Comparison of ENCODE assay signal across 24 cellular contexts in the genomic region with DNA sequence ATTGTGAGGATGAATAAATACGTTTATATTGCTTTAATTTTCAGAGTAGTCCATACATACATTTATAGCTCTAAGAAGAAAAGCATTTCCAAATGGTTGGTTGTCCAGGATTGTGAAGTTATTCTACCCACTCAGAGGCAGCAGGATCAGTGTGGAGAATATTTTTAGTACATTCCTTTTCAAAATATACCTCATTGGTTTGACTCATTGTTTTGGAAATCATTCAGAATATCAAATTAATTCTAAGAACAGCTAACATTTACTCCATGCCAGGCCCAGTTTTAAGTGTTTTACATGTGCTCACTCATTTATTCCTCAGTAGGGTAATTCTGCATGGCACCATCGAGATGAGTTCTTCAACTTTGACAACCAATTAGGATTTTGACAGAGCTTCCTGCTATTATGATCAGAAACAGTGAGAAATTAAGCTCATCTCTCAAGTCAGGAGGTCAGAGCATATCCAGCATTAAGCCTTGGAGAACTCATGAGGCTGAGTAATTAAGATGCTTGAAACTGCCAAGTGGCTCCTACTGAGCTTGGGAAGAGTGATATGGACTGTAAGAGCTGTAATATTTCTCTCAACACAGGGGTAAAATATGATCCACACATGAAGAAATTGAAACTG.
DNase-seq lines count a peak whose midpoint lies in the region; ATAC-seq and TF ChIP-seq lines count a peak whose summit lies in the region.
"Had no signal": no experiment of that assay in that cellular context is flagged by ENCODE, and none has a peak within 500 bp of the region (broad histone marks: within the 10 kb centered on the region; RNA-seq: fewer than 3 reads in every experiment).

No MANE protein-coding gene starts in this region.

- H3K27ac ChIP-seq in fibroblast of lung (ENCODE audit: insufficient read depth, low read length): no peak overlapping the region
- no peak overlapping the region for H3K27ac ChIP-seq in left lung
- no peak overlapping the region for H3K27ac ChIP-seq in OCI-LY7 (ENCODE audit: low read depth, low read length, poor library complexity, severe bottlenecking)
- H3K27ac ChIP-seq: BLaER1, brain microvascular endothelial cell, neutrophil, PC-9, prostate gland, upper lobe of left lung had no signal

- no peaks in the 10 kb centered on the region for H3K27me3 ChIP-seq in fibroblast of lung (ENCODE audit: control insufficient read depth, insufficient read depth, low read length)
- no peaks in the 10 kb centered on the region for H3K27me3 ChIP-seq in left lung
- H3K27me3 ChIP-seq: BLaER1, brain microvascular endothelial cell, neutrophil, upper lobe of left lung had no signal

- peaks cover 4% of the 10 kb centered on the region; the same call in 1 of the 2 replicates for H3K9me2 ChIP-seq in OCI-LY7 (ENCODE audit: insufficient read depth, low read length)

- no peak overlapping the region for H2AFZ ChIP-seq in fibroblast of lung (ENCODE audit: low read length)
- no peak overlapping the region for H2AFZ ChIP-seq in OCI-LY7 (ENCODE audit: low read length)
- H2AFZ ChIP-seq: PC-9 had no signal

- no peak overlapping the region for H3K4me3 ChIP-seq in fibroblast of lung (replicated peaks in 1 of 4; ENCODE audit: control extremely low read depth in 1 of 4, insufficient read depth in 1 of 4, low read depth in 3 of 4, low read length in 4 of 4)
- no peak overlapping the region for H3K4me3 ChIP-seq in retinal pigment epithelial cell (ENCODE audit: low read length)
- no peak overlapping the region for H3K4me3 ChIP-seq in left lung
- H3K4me3 ChIP-seq in OCI-LY7 (ENCODE audit: low read depth, low read length, poor library complexity, severe bottlenecking): no peak overlapping the region
- H3K4me3 ChIP-seq: BLaER1, PC-9, prostate gland, upper lobe of left lung had no signal

- TF ChIP-seq CTCF in fibroblast of lung (conservative IDR thresholded peaks at IDR 0.05 in 1 of 2, IDR thresholded peaks at IDR 0.05 in 1 of 2; ENCODE audit: low read depth in 1 of 2, low read length in 2 of 2) (no peak), retinal pigment epithelial cell (conservative IDR thresholded peaks at IDR 0.05; ENCODE audit: low read depth, low read length) (no peak), left lung (IDR thresholded peaks at IDR 0.05) (no peak), OCI-LY7 (conservative IDR thresholded peaks at IDR 0.05; ENCODE audit: low read length) (no peak)

- POLR2A ChIA-PET in OCI-LY7 (lab: Charles Lee): interaction anchor here (0.7 kb wide), 1 partner anchor 501 kb away, joined by 3 read pairs; no protein-coding TSS in a partner anchor

- no peaks in the 10 kb centered on the region for H3K9me3 ChIP-seq in fibroblast of lung (ENCODE audit: control insufficient read depth, insufficient read depth, low read depth, low read length)
- no peaks in the 10 kb centered on the region for H3K9me3 ChIP-seq in left lung
- H3K9me3 ChIP-seq in OCI-LY7 (ENCODE audit: low read length): no peaks in the 10 kb centered on the region
- H3K9me3 ChIP-seq: BLaER1, neutrophil, prostate gland had no signal

- no peaks in the 10 kb centered on the region for H4K20me1 ChIP-seq in fibroblast of lung (ENCODE audit: control insufficient read depth, extremely low read depth, insufficient read depth, low read length)
- H4K20me1 ChIP-seq in OCI-LY7 (ENCODE audit: insufficient read depth, low read length): no peaks in the 10 kb centered on the region
- H4K20me1 ChIP-seq: BLaER1 had no signal

- H3K9ac ChIP-seq in fibroblast of lung (ENCODE audit: insufficient read depth, low read length): no peak overlapping the region
- H3K9ac ChIP-seq: BLaER1 had no signal

- intact Hi-C loops in left lung (cut with DNase I): no loop called here
- intact Hi-C loops in OCI-LY7 (cut with micrococcal nuclease; ENCODE audit: unreplicated experiment): no loop called here

- DNase-seq in GM03348 (ENCODE audit: low spot score) (peak; percentile 11), NCI-H69 (lab: John Stamatoyannopoulos, UW) (peak; percentile 14), fibroblast of lung (ENCODE audit: low read depth in 2 of 2) (peak; percentile 35 to 54), retinal pigment epithelial cell (ENCODE audit: low read depth) (peak; percentile 72), left lung (no peak), OCI-LY7 (ENCODE audit: low spot score) (no peak), globus pallidus (ENCODE audit: low spot score) (no peak)
- DNase-seq in stimulated activated CD4-positive, alpha-beta T cell treated with anti-CD3 and anti-CD28 coated beads, Interleukin-1b, Interleukin-23, amount 100 ng/mL, for 48 hours: no peak
- DNase-seq: activated CD4-positive, alpha-beta memory T cell treated with anti-CD3 and anti-CD28 coated beads for 36 hours; activated CD4-positive, alpha-beta T cell treated with anti-CD3 and anti-CD28 coated beads for 1 hour; activated T-cell treated with anti-CD3 and anti-CD28 coated beads, Interleukin-2, amount 50 U/mL, for 72 hours; brain microvascular endothelial cell; NCI-H1092 treated with DMSO at 0.1 percent for 48 hours; NCI-H1930; PC-9; substantia nigra; upper lobe of left lung had no signal

- CTCF ChIA-PET in OCI-LY7 (lab: Charles Lee; ENCODE audit: unreplicated experiment): no interaction called here

- peaks cover 20% of the 10 kb centered on the region for H3K4me1 ChIP-seq in fibroblast of lung (ENCODE audit: control insufficient read depth, extremely low read depth, insufficient read depth, low read length)
- no peaks in the 10 kb centered on the region for H3K4me1 ChIP-seq in left lung
- H3K4me1 ChIP-seq in OCI-LY7 (ENCODE audit: insufficient read depth, low read length, poor library complexity, severe bottlenecking): no peaks in the 10 kb centered on the region
- H3K4me1 ChIP-seq: prostate gland, upper lobe of left lung had no signal

- H3K79me2 ChIP-seq in fibroblast of lung (ENCODE audit: control insufficient read depth, insufficient read depth, low read length): no peaks in the 10 kb centered on the region
- no peaks in the 10 kb centered on the region for H3K79me2 ChIP-seq in OCI-LY7 (ENCODE audit: insufficient read depth, low read depth, low read length)

- ATAC-seq in left lung: no peak
- ATAC-seq: activated T-cell treated with anti-CD3 and anti-CD28 coated beads, Interleukin-2, amount 50 U/mL, for 72 hours; left lobe of liver; Right ventricle myocardium inferior; sciatic nerve; stimulated activated memory B cell treated with anti-CD40 and anti-IgM and Interleukin-4, amounts not matched to agents 10 μg/mL and 1 μg/mL and 100 μg/mL, for 72 hours had no signal

- BruUV-seq in OCI-LY7 (replicated peaks; lab: Mats Ljungman, UMichigan): no TSS peak

- H3K36me3 ChIP-seq in fibroblast of lung (ENCODE audit: control insufficient read depth, insufficient read depth, low read length) (no peaks in the 10 kb centered on the region), left lung (no peaks in the 10 kb centered on the region), OCI-LY7 (ENCODE audit: insufficient read depth, low read length) (no peaks in the 10 kb centered on the region)
- H3K36me3 ChIP-seq: BLaER1, brain microvascular endothelial cell, neutrophil, prostate gland, upper lobe of left lung had no signal

- no peak overlapping the region for H3K4me2 ChIP-seq in fibroblast of lung (ENCODE audit: extremely low read depth, insufficient read depth, low read length)
- H3K4me2 ChIP-seq in OCI-LY7 (ENCODE audit: low read length): no peak overlapping the region
- H3K4me2 ChIP-seq: BLaER1, PC-9 had no signal

Comparison
In these comparisons a context has a peak if more than half of its experiments do, and no peak if none do; other contexts are left out.
1. DNase-seq: peak in GM03348 (single experiment), NCI-H69 (single experiment), fibroblast of lung (2 of 2) and retinal pigment epithelial cell (single experiment); none in stimulated activated CD4-positive, alpha-beta T cell treated with anti-CD3 and anti-CD28 coated beads, Interleukin-1b, Interleukin-23, amount 100 ng/mL, for 48 hours (single experiment), left lung (0 of 2), OCI-LY7 (single experiment) and globus pallidus (single experiment).